In genomic region chr15:48778338-48778730, GRCh38 we compare ENCODE assay signal across 24 cellular contexts.
"Had no signal": no experiment of that assay in that cellular context is flagged by ENCODE, and none has a peak within 500 bp of the region (broad histone marks: within the 10 kb centered on the region; RNA-seq: fewer than 3 reads in every experiment).

No MANE protein-coding gene starts in this region.

- H3K9me3 Mint-ChIP-seq: natural killer cell had no signal

- H3K36me3 ChIP-seq: ovary, prostate gland had no signal

- H3K27me3 ChIP-seq: ovary, tibial artery had no signal

- H3K4me1 Mint-ChIP-seq: natural killer cell had no signal

- ATAC-seq: activated T-cell treated with anti-CD3 and anti-CD28 coated beads, Interleukin-2, amount 50 U/mL, for 4 hours; left lobe of liver; natural killer cell had no signal

- H3K4me3 ChIP-seq: ovary, prostate gland, tibial artery had no signal

- H3K27ac Mint-ChIP-seq: activated naive CD8-positive, alpha-beta T cell; activated T-helper 2 cell treated with anti-CD3 and anti-CD28 coated beads, Interferon-gamma antibody, Interleukin-2, Interleukin-4, amounts not matched to agents 10 μg/mL and 5 μg/mL and 100 μg/mL, durations not matched to agents 14 hours and 24 hours and 36 hours; natural killer cell; stimulated activated naive CD8-positive, alpha-beta T cell treated with anti-CD3 and anti-CD28 coated beads, Interleukin-15, Interleukin-2, amounts not matched to agents 100 ng/mL and 50 ng/mL, for 24 hours had no signal

- H3K4me3 Mint-ChIP-seq: activated naive CD8-positive, alpha-beta T cell; activated T-cell treated with anti-CD3 and anti-CD28 coated beads, Interleukin-2, amount 50 U/mL, for 4 hours; natural killer cell; stimulated activated naive CD8-positive, alpha-beta T cell treated with anti-CD3 and anti-CD28 coated beads, Interleukin-15, Interleukin-2, amounts not matched to agents 100 ng/mL and 50 ng/mL, for 24 hours had no signal

- H3K27me3 Mint-ChIP-seq: activated naive CD8-positive, alpha-beta T cell; stimulated activated naive CD8-positive, alpha-beta T cell treated with anti-CD3 and anti-CD28 coated beads, Interleukin-15, Interleukin-2, amounts not matched to agents 100 ng/mL and 50 ng/mL, for 24 hours had no signal

- H3K27ac ChIP-seq: epithelial cell of prostate, ovary, prostate gland, tibial artery had no signal

- DNase-seq: activated CD4-positive, alpha-beta T cell treated with anti-CD3 and anti-CD28 coated beads for 4 hours; activated CD4-positive, alpha-beta T cell treated with anti-CD3 and anti-CD28 coated beads, Interleukin-2, amount 50 U/mL, for 48 hours; activated CD4-positive, CD25-positive, alpha-beta regulatory T cell; activated CD8-positive, alpha-beta memory T cell treated with anti-CD3 and anti-CD28 coated beads, Interleukin-2, amount 50 U/mL, for 48 hours; activated naive CD4-positive, alpha-beta T cell; activated T-cell treated with anti-CD3 and anti-CD28 coated beads, Interleukin-2, amount 50 U/mL, for 4 hours; amniotic stem cell; cerebellar nuclear complex; cortex of kidney; foreskin fibroblast; midbrain; natural killer cell; ovary; stimulated activated CD4-positive, alpha-beta T cell treated with anti-CD3 and anti-CD28 coated beads, Interleukin-12 subunit alpha, Interleukin-12 subunit beta, amount 100 ng/mL, for 4 hours; stimulated activated CD4-positive, alpha-beta T cell treated with anti-CD3 and anti-CD28 coated beads, Interleukin-1b, Interleukin-23, amount 100 ng/mL, for 48 hours; substantia nigra; T-helper 9 cell; tibial artery had no signal

- H3K9me3 ChIP-seq: ovary, prostate gland had no signal

- H3K4me1 ChIP-seq: prostate gland had no signal

- H3K36me3 Mint-ChIP-seq: natural killer cell had no signal
